In genomic region chr12:102816816-102817434, GRCh38 we compare ENCODE assay signal across 9 cellular contexts.
DNase-seq lines count a peak whose midpoint lies in the region; ATAC-seq, FAIRE-seq and TF ChIP-seq lines count a peak whose summit lies in the region.
"Had no signal": no experiment of that assay in that cellular context is flagged by ENCODE, and none has a peak within 500 bp of the region (broad histone marks: within the 10 kb centered on the region; RNA-seq: fewer than 3 reads in every experiment).

No MANE protein-coding gene starts in this region.

- TF ChIP-seq POLR2A in NB4 (IDR thresholded peaks at IDR 0.05; ENCODE audit: extremely low read depth, insufficient read length) (no peak), HepG2 (IDR thresholded peaks at IDR 0.05; ENCODE audit: insufficient read depth in 1 of 2, low read depth in 2 of 2, low read length in 2 of 2) (no peak), GM12892 (IDR thresholded peaks at IDR 0.05; ENCODE audit: low read depth, low read length) (no peak), vagina (IDR thresholded peaks at IDR 0.05) (no peak)

- H3K27ac Mint-ChIP-seq in astrocyte (ENCODE audit: unreplicated experiment) = no peak overlapping the region

- no peaks in the 10 kb centered on the region for H3K9me3 ChIP-seq in astrocyte (ENCODE audit: insufficient read depth, low read depth, low read length)
- H3K9me3 ChIP-seq in HepG2 (ENCODE audit: low read length) = no peaks in the 10 kb centered on the region
- H3K9me3 ChIP-seq in vagina = no peaks in the 10 kb centered on the region

- H3K9ac ChIP-seq in astrocyte (ENCODE audit: low read length) (no peak overlapping the region), HepG2 (ENCODE audit: insufficient read depth, low read depth, low read length) (no peak overlapping the region)

- H2AFZ ChIP-seq in astrocyte (ENCODE audit: low read depth, low read length) (no peak overlapping the region), HepG2 (ENCODE audit: low read length) (no peak overlapping the region)

- ATAC-seq in HepG2 = peak; percentile 76
- no peak for ATAC-seq in GM19395 (IDR thresholded peaks at IDR 0.05; ENCODE audit: unreplicated experiment)

- no peaks in the 10 kb centered on the region for H3K9me3 Mint-ChIP-seq in astrocyte (ENCODE audit: unreplicated experiment)
- H3K9me3 Mint-ChIP-seq: central memory CD8-positive, alpha-beta T cell had no signal

- 3% methylated on average over 5 of the region's 5 CpGs for WGBS in HepG2 (ENCODE audit: low lambda C conversion rate)

- TF ChIP-seq CTCF in GM12875 (IDR thresholded peaks at IDR 0.05; ENCODE audit: borderline replicate concordance, insufficient read depth, low read depth, low read length) (peak; percentile 61), NB4 (IDR thresholded peaks at IDR 0.05; ENCODE audit: low read depth, low read length) (peak; percentile 74), astrocyte (IDR thresholded peaks at IDR 0.05; ENCODE audit: insufficient read depth, low read depth, low read length) (peak; percentile 64), HepG2 (CRISPR knock-in tag; IDR thresholded peaks at IDR 0.05) (peak; percentile 53), vagina (IDR thresholded peaks at IDR 0.05) (peak in 1 of 3 experiments; percentile 44)

- in situ Hi-C loops in HepG2 (cut with HindIII; ENCODE audit: extremely low pct_ligation_motif_present, low pct_unique_long_range_greater_than_20kb) = no loop called here

- peaks cover 21% of the 10 kb centered on the region for H3K27me3 Mint-ChIP-seq in astrocyte (ENCODE audit: low read depth, unreplicated experiment)

- BruUV-seq in HepG2 (replicated peaks; lab: Mats Ljungman, UMichigan) = no TSS peak

- H3K36me3 ChIP-seq in astrocyte (ENCODE audit: insufficient read depth, low read length) (no peaks in the 10 kb centered on the region), HepG2 (replicated peaks in 1 of 2; ENCODE audit: control insufficient read depth in 1 of 2, insufficient read depth in 2 of 2, low read length in 2 of 2) (no peaks in the 10 kb centered on the region), vagina (no peaks in the 10 kb centered on the region)

- CTCF ChIA-PET in HepG2 (lab: Yijun Ruan, JAX; ENCODE audit: low intra/inter-chr PET ratio, low total read pairs) = interaction anchor here (0.7 kb wide), 1 partner anchor 47 kb away, joined by 3 read pairs; no protein-coding TSS in a partner anchor

- H3K4me3 Mint-ChIP-seq in astrocyte (ENCODE audit: unreplicated experiment) = no peak overlapping the region
- H3K4me3 Mint-ChIP-seq: central memory CD8-positive, alpha-beta T cell had no signal

- DNase-seq in NB4 (ENCODE audit: low read depth) (peak; percentile 45), astrocyte (ENCODE audit: low read depth) (peak; percentile 4), HepG2 (ENCODE audit: low spot score) (peak; percentile 24), GM12892 (ENCODE audit: insufficient read length) (no peak), vagina (ENCODE audit: extremely low spot score in 2 of 2) (no peak)

- POLR2A ChIA-PET in HepG2 (lab: Yijun Ruan, JAX) = no interaction called here

- no peak for TF ChIP-seq RAD21 in HepG2 (CRISPR knock-in tag; IDR thresholded peaks at IDR 0.05)

- H3K27me3 ChIP-seq in astrocyte (ENCODE audit: insufficient read depth, low read length) (no peaks in the 10 kb centered on the region), HepG2 (ENCODE audit: control insufficient read depth in 1 of 2, insufficient read depth in 2 of 2, low read length in 2 of 2) (peaks cover 0 to 2% of the 10 kb centered on the region in 2 experiments; a peak in 1 of 5 replicates), vagina (no peaks in the 10 kb centered on the region)

- H3K4me2 ChIP-seq in astrocyte (ENCODE audit: low read length) = no peak overlapping the region
- H3K4me2 ChIP-seq in HepG2 (ENCODE audit: low read depth, low read length) = no peak overlapping the region

- FAIRE-seq in A204.1 (lab: Jason Lieb, UNC) (peak; percentile 70), astrocyte (lab: Jason Lieb, UNC) (no peak), HepG2 (lab: Jason Lieb, UNC) (no peak), GM12892 (lab: Jason Lieb, UNC) (no peak)

- H3K4me3 ChIP-seq in GM12875 (ENCODE audit: low read depth, low read length) = no peak overlapping the region
- no peak overlapping the region for H3K4me3 ChIP-seq in NB4 (ENCODE audit: low read depth, low read length)
- no peak overlapping the region for H3K4me3 ChIP-seq in astrocyte (ENCODE audit: insufficient read depth, low read depth, low read length)
- no peak overlapping the region for H3K4me3 ChIP-seq in HepG2 (replicated peaks in 1 of 3; ENCODE audit: insufficient read depth in 1 of 3, low read depth in 2 of 3, low read length in 3 of 3)
- H3K4me3 ChIP-seq in vagina = no peak overlapping the region

- H3K27ac ChIP-seq in astrocyte (ENCODE audit: low read depth, low read length) (no peak overlapping the region), HepG2 (ENCODE audit: extremely low read length, insufficient read depth, low read length) (no peak overlapping the region), vagina (no peak overlapping the region)

- no peaks in the 10 kb centered on the region for H3K4me1 ChIP-seq in astrocyte (ENCODE audit: insufficient read depth, low read length)
- H3K4me1 ChIP-seq in HepG2 (ENCODE audit: insufficient read depth, low read length) = no peaks in the 10 kb centered on the region
- no peaks in the 10 kb centered on the region for H3K4me1 ChIP-seq in vagina

- intact Hi-C loops in HepG2 (cut with micrococcal nuclease; ENCODE audit: unreplicated experiment) = no loop called here
- intact Hi-C loops in vagina (cut with DNase I) = no loop called here

- TF ChIP-seq EP300 in HepG2 (IDR thresholded peaks at IDR 0.05; ENCODE audit: low read depth in 2 of 2, low read length in 2 of 2) (no peak), HepG2 (CRISPR knock-in tag; IDR thresholded peaks at IDR 0.05; ENCODE audit: borderline replicate concordance) (no peak)

- no peaks in the 10 kb centered on the region for H3K36me3 Mint-ChIP-seq in astrocyte (ENCODE audit: low read depth, unreplicated experiment)

- H3K4me1 Mint-ChIP-seq in astrocyte (ENCODE audit: low read depth, unreplicated experiment) = no peaks in the 10 kb centered on the region
- H3K4me1 Mint-ChIP-seq: central memory CD8-positive, alpha-beta T cell had no signal

- H3K79me2 ChIP-seq in astrocyte (ENCODE audit: insufficient read depth, low read length) (no peaks in the 10 kb centered on the region), HepG2 (ENCODE audit: insufficient read depth, low read length) (no peaks in the 10 kb centered on the region)

- no peaks in the 10 kb centered on the region for H4K20me1 ChIP-seq in astrocyte (ENCODE audit: insufficient read depth, low read length)
- H4K20me1 ChIP-seq in HepG2 (ENCODE audit: insufficient read depth, low read length) = no peaks in the 10 kb centered on the region

TF ChIP-seq in HepG2, 621 proteins besides CTCF, POLR2A, EP300 and RAD21 (continues in another document):
- TF ChIP-seq NPAS2 (CRISPR knock-in tag; IDR thresholded peaks at IDR 0.05; ENCODE audit: borderline replicate concordance) (no peak), BATF2 (CRISPR knock-in tag; IDR thresholded peaks at IDR 0.05) (no peak), MIER2 (CRISPR knock-in tag; IDR thresholded peaks at IDR 0.05) (0 out of 2 replicates have a peak, but pooled peaks have one; percentile 28), RFXAP (CRISPR knock-in tag; IDR thresholded peaks at IDR 0.05; ENCODE audit: borderline replicate concordance) (no peak), BHLHE40 (IDR thresholded peaks at IDR 0.05; ENCODE audit: low read length) (peak; percentile 88), GMEB2 (CRISPR knock-in tag; IDR thresholded peaks at IDR 0.05; ENCODE audit: low read depth) (no peak), SPEN (CRISPR knock-in tag; IDR thresholded peaks at IDR 0.05; ENCODE audit: low read depth) (no peak), SKIL (CRISPR knock-in tag; IDR thresholded peaks at IDR 0.05; ENCODE audit: borderline replicate concordance) (no peak), BRD4 (CRISPR knock-in tag; IDR thresholded peaks at IDR 0.05) (no peak), ZNF709 (CRISPR knock-in tag; IDR thresholded peaks at IDR 0.05) (no peak)

Comparison
In these comparisons a context has a peak if more than half of its experiments do, and no peak if none do; other contexts are left out.
1. DNase-seq: peak in NB4 (single experiment), astrocyte (single experiment) and HepG2 (single experiment); none in GM12892 (single experiment) and vagina (0 of 2).